Comparison of ENCODE assay signal across 13 cellular contexts in the genomic region with DNA sequence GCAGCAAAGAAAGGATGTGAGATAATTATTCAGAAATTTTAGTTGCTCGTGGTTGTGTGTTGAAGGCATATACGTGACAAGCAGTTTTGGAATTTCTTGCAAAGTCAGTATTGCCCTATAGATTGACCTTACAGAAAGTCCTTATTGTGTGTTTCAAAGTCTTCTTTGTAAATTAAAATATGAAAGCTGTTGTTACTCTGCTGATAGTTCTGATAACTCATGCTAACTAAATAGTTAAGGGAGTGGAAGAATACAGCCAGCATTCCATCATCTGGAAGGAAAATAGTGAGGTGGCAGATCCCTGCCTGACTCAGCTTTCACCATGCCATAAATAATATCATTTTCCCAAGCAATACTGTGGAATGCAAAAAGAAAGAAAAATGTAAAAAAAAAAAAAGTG. TPM values are rescaled to one million over a fixed set of nuclear protein-coding genes. Genes with fewer than 3 reads are reported as not detected.
A peak's percentile ranks its signal among the peaks of the same experiment; 100 is the strongest.
DNase-seq lines count a peak whose midpoint lies in the region; ATAC-seq, FAIRE-seq and TF ChIP-seq lines count a peak whose summit lies in the region.
"Had no signal": no experiment of that assay in that cellular context is flagged by ENCODE, and none has a peak within 500 bp of the region (broad histone marks: within the 10 kb centered on the region; RNA-seq: fewer than 3 reads in every experiment).

No MANE protein-coding gene starts in this region.

- CTCF ChIA-PET in AG04449 (lab: Yijun Ruan, JAX), result interaction anchor here (0.6 to 1.3 kb wide), 5 partner anchors 21 to 114 kb away, joined by 3 to 4 read pairs (median 3); no protein-coding TSS in a partner anchor

- TF ChIP-seq CTCF in AG04449 (IDR thresholded peaks at IDR 0.05; ENCODE audit: insufficient read depth, low read length, missing control alignments), result no peak
- no peak for TF ChIP-seq CTCF in cardiac fibroblast (IDR thresholded peaks at IDR 0.05; ENCODE audit: low read depth, low read length)

- POLR2A ChIA-PET in AG04449 (lab: Yijun Ruan, JAX), result interaction anchor here (0.7 kb wide), 1 partner anchor 126 kb away, joined by 3 read pairs; no protein-coding TSS in a partner anchor

- DNase-seq in AG04449 (ENCODE audit: low read depth, low spot score) (peak; percentile 66), HTR-8/SVneo (ENCODE audit: insufficient read length, low spot score) (peak; percentile 28), cardiac fibroblast (ENCODE audit: low read depth in 2 of 2) (peak; percentile 43 to 72), iris pigment epithelial cell (ENCODE audit: low read depth) (peak; percentile 65), G401 (ENCODE audit: low spot score) (no peak), DMS79 treated with DMSO at 0.1 percent for 48 hours (lab: John Stamatoyannopoulos, UW) (no peak)
- DNase-seq: activated B cell treated with CpG ODN at 0.5 μM for 24 hours; activated naive CD4-positive, alpha-beta T cell treated with Interleukin-2 at 50 U/mL for 16 hours; Caco-2; SW 1271 had no signal

- H3K4me3 ChIP-seq in AG04449 (ENCODE audit: low read depth, low read length) (no peak overlapping the region), cardiac fibroblast (replicated peaks in 1 of 2; ENCODE audit: low read depth in 2 of 2, low read length in 2 of 2) (no peak overlapping the region)
- H3K4me3 ChIP-seq: suprapubic skin had no signal

- no peak for FAIRE-seq in HTR-8/SVneo (lab: Jason Lieb, UNC)

- ATAC-seq in GM18858 (IDR thresholded peaks at IDR 0.05; ENCODE audit: unreplicated experiment) (no peak), HG02870 (IDR thresholded peaks at IDR 0.05; ENCODE audit: unreplicated experiment) (no peak)

- in situ Hi-C loops in G401 (cut with HindIII; ENCODE audit: low sequenced_read_pairs), result no loop called here

RNA-seq across cellular contexts. Expression of gene WASF3, which starts 27.2 kb away (rescaled TPM):
- 5.7 and 7.7 TPM in 2 replicates for total RNA-seq in G401 (2014; rRNA removed; shearing (Covaris generic))
- total RNA-seq: Caco-2 had no signal

Comparison
In these comparisons a context has a peak if more than half of its experiments do, and no peak if none do; other contexts are left out.
1. DNase-seq: peak in AG04449 (single experiment), HTR-8/SVneo (single experiment), cardiac fibroblast (2 of 2) and iris pigment epithelial cell (single experiment); none in G401 (single experiment) and DMS79 treated with DMSO at 0.1 percent for 48 hours (single experiment).